Comparison of ENCODE assay signal across 7 cellular contexts in genomic region chr1:46355920-46356319, GRCh38. TPM values are rescaled to one million over a fixed set of nuclear protein-coding genes. Genes with fewer than 3 reads are reported as not detected.
DNase-seq lines count a peak whose midpoint lies in the region; ATAC-seq, FAIRE-seq and TF ChIP-seq lines count a peak whose summit lies in the region.
"Not testable (repeated sequence)": the region's sequence is repeated elsewhere in the genome, so short reads cannot be mapped to it uniquely, and the experiment has no call there.
"Had no signal": no experiment of that assay in that cellular context is flagged by ENCODE, and none has a peak within 500 bp of the region (broad histone marks: within the 10 kb centered on the region; RNA-seq: fewer than 3 reads in every experiment).

No MANE protein-coding gene starts in this region.

- not testable (repeated sequence) for TF ChIP-seq POLR2A in HepG2 (IDR thresholded peaks at IDR 0.05; ENCODE audit: insufficient read depth in 1 of 2, low read depth in 2 of 2, low read length in 2 of 2)

- not testable (repeated sequence) for TF ChIP-seq EP300 in Ishikawa (IDR thresholded peaks at IDR 0.05; ENCODE audit: borderline replicate concordance); HepG2 (IDR thresholded peaks at IDR 0.05; ENCODE audit: low read depth in 2 of 2, low read length in 2 of 2); HepG2 (CRISPR knock-in tag; IDR thresholded peaks at IDR 0.05; ENCODE audit: borderline replicate concordance)

- H4K20me1 ChIP-seq in HepG2 (ENCODE audit: insufficient read depth, low read length): not testable (repeated sequence)

- peak; percentile 7 for DNase-seq in EH (ENCODE audit: low read depth)
- DNase-seq in fibroblast of gingiva (ENCODE audit: low read depth): peak; percentile 19
- not testable (repeated sequence) for DNase-seq in HepG2 (ENCODE audit: low spot score)
- DNase-seq in renal cortical epithelial cell (ENCODE audit: low read depth): peak; percentile 26

- not testable (repeated sequence) for ATAC-seq in HepG2

- 95% methylated on average over 5 of the region's 5 CpGs for WGBS in HepG2 (ENCODE audit: low lambda C conversion rate)

- H3K79me2 ChIP-seq in HepG2 (ENCODE audit: insufficient read depth, low read length): not testable (repeated sequence)

- not testable (repeated sequence) for H3K9ac ChIP-seq in HepG2 (ENCODE audit: insufficient read depth, low read depth, low read length)

- not testable (repeated sequence) for H3K4me1 ChIP-seq in HepG2 (ENCODE audit: insufficient read depth, low read length)

- H2AFZ ChIP-seq in HepG2 (ENCODE audit: low read length): not testable (repeated sequence)

- FAIRE-seq in HepG2 (lab: Jason Lieb, UNC): not testable (repeated sequence)

- H3K27me3 ChIP-seq in HepG2 (ENCODE audit: control insufficient read depth in 1 of 2, insufficient read depth in 2 of 2, low read length in 2 of 2): not testable (repeated sequence)

- not testable (repeated sequence) for BruUV-seq in HepG2 (replicated peaks; lab: Mats Ljungman, UMichigan)

- TF ChIP-seq CTCF in HepG2 (CRISPR knock-in tag; IDR thresholded peaks at IDR 0.05): not testable (repeated sequence)

- peaks cover 14 to 43% of the 10 kb centered on the region in 2 experiments for H3K36me3 ChIP-seq in HepG2 (replicated peaks in 1 of 2; ENCODE audit: control insufficient read depth in 1 of 2, insufficient read depth in 2 of 2, low read length in 2 of 2)

- POLR2A ChIA-PET in HepG2 (lab: Yijun Ruan, JAX): interaction anchor here (1.1 kb wide), 1 partner anchor 15 kb away, joined by 3 read pairs; the partner anchor contains the start of gene NSUN4

- in situ Hi-C loops in HepG2 (cut with HindIII; ENCODE audit: extremely low pct_ligation_motif_present, low pct_unique_long_range_greater_than_20kb): not testable (repeated sequence)

- CTCF ChIA-PET in HepG2 (lab: Yijun Ruan, JAX; ENCODE audit: low intra/inter-chr PET ratio, low total read pairs): not testable (repeated sequence)

- intact Hi-C loops in HepG2 (cut with micrococcal nuclease; ENCODE audit: unreplicated experiment): not testable (repeated sequence)

- H3K27ac ChIP-seq in HepG2 (ENCODE audit: extremely low read length, insufficient read depth, low read length): not testable (repeated sequence)

- not testable (repeated sequence) for H3K4me3 ChIP-seq in HepG2 (replicated peaks in 1 of 3; ENCODE audit: insufficient read depth in 1 of 3, low read depth in 2 of 3, low read length in 3 of 3)

- H3K4me2 ChIP-seq in HepG2 (ENCODE audit: low read depth, low read length): not testable (repeated sequence)

- not testable (repeated sequence) for TF ChIP-seq RAD21 in Ishikawa (IDR thresholded peaks at IDR 0.05; ENCODE audit: low read depth); HepG2 (CRISPR knock-in tag; IDR thresholded peaks at IDR 0.05)

- not testable (repeated sequence) for H3K9me3 ChIP-seq in HepG2 (ENCODE audit: low read length)

RNA-seq across cellular contexts. Expression of gene NSUN4, which starts 15.3 kb away (rescaled TPM):
- 23.5 and 27.1 TPM in 2 replicates for total RNA-seq in HepG2 (2016; rRNA removed; fragmentation: Illumina TruSeq; extraction: Trizol)
- total RNA-seq in HepG2 (2016; cell fraction: cytosol; rRNA removed; fragmentation: Illumina TruSeq; extraction: Trizol; ENCODE audit: low read depth): 1.7 and 2.5 TPM in 2 replicates
- total RNA-seq in HepG2 (2016; cell fraction: insoluble cytoplasmic fraction; rRNA removed; fragmentation: Illumina TruSeq; extraction: Trizol): 22.9 and 26.3 TPM in 2 replicates
- 6.1 and 6.8 TPM in 2 replicates for total RNA-seq in HepG2 (2016; cell fraction: membrane; rRNA removed; fragmentation: Illumina TruSeq; extraction: Trizol)
- 15.4 and 15.9 TPM in 2 replicates for total RNA-seq in HepG2 (2016; cell fraction: nucleus; rRNA removed; fragmentation: Illumina TruSeq; extraction: Trizol)
- polyA plus RNA-seq in HepG2 (2011; rRNA removed): 21.5 and 24.0 TPM in 2 replicates
- 27.6 and 30.4 TPM in 2 replicates for polyA plus RNA-seq in HepG2 (2011; cell fraction: cytosol; rRNA removed)
- 14.3 and 18.3 TPM in 2 replicates for polyA plus RNA-seq in HepG2 (2011; cell fraction: nucleus; rRNA removed)
- 15.8 and 20.3 TPM in 2 replicates for polyA plus RNA-seq in HepG2 (2012)
- polyA plus RNA-seq in HepG2 (2016; cell fraction: cytosol; fragmentation: Illumina TruSeq; extraction: Trizol; ENCODE audit: low read depth): 1.5 and 1.8 TPM in 2 replicates
- polyA plus RNA-seq in HepG2 (2016; cell fraction: insoluble cytoplasmic fraction; fragmentation: Illumina TruSeq; extraction: Trizol; ENCODE audit: low read depth): 18.9 and 21.3 TPM in 2 replicates
- polyA plus RNA-seq in HepG2 (2016; cell fraction: membrane; fragmentation: Illumina TruSeq; extraction: Trizol; ENCODE audit: low read depth): 3.4 and 4.0 TPM in 2 replicates
- 14.9 and 17.2 TPM in 2 replicates for polyA plus RNA-seq in HepG2 (2016; cell fraction: nucleus; fragmentation: Illumina TruSeq; extraction: Trizol; ENCODE audit: insufficient read depth, low read depth)
- 146 and 163 TPM in 2 replicates for polyA minus RNA-seq in HepG2 (2011; rRNA and poly(A)+ RNA removed; ENCODE audit: low replicate concordance)
- 15.6 and 17.8 TPM in 2 replicates for polyA minus RNA-seq in HepG2 (2011; cell fraction: cytosol; rRNA and poly(A)+ RNA removed)
- polyA minus RNA-seq in HepG2 (2011; cell fraction: nucleus; rRNA and poly(A)+ RNA removed): 21.8 and 25.9 TPM in 2 replicates
- total RNA-seq in renal cortical epithelial cell: 21.7 and 27.4 TPM in 2 replicates

RNA-seq across cellular contexts. Expression of gene FAAH, which starts 38.2 kb away (rescaled TPM):
- total RNA-seq in HepG2 (2016; rRNA removed; fragmentation: Illumina TruSeq; extraction: Trizol) (1.5 and 11.0 TPM in 2 replicates), renal cortical epithelial cell (10.8 and 16.1 TPM in 2 replicates)
- total RNA-seq in HepG2 (2016; cell fraction: cytosol; rRNA removed; fragmentation: Illumina TruSeq; extraction: Trizol; ENCODE audit: low read depth): 0.81 and 1.3 TPM in 2 replicates
- 2.5 and 10.2 TPM in 2 replicates for total RNA-seq in HepG2 (2016; cell fraction: insoluble cytoplasmic fraction; rRNA removed; fragmentation: Illumina TruSeq; extraction: Trizol)
- total RNA-seq in HepG2 (2016; cell fraction: membrane; rRNA removed; fragmentation: Illumina TruSeq; extraction: Trizol): 1.7 and 2.5 TPM in 2 replicates
- total RNA-seq in HepG2 (2016; cell fraction: nucleus; rRNA removed; fragmentation: Illumina TruSeq; extraction: Trizol): 15.1 and 16.3 TPM in 2 replicates
- 5.4 and 7.3 TPM in 2 replicates for polyA plus RNA-seq in HepG2 (2011; rRNA removed)
- 2.5 TPM in 2 replicates for polyA plus RNA-seq in HepG2 (2011; cell fraction: cytosol; rRNA removed)
- 64.9 and 80.8 TPM in 2 replicates for polyA plus RNA-seq in HepG2 (2011; cell fraction: nucleus; rRNA removed)
- 5.2 and 6.0 TPM in 2 replicates for polyA plus RNA-seq in HepG2 (2012)
- 0.85 and 1.2 TPM in 2 replicates for polyA plus RNA-seq in HepG2 (2016; cell fraction: cytosol; fragmentation: Illumina TruSeq; extraction: Trizol; ENCODE audit: low read depth)
- 1.3 and 2.2 TPM in 2 replicates for polyA plus RNA-seq in HepG2 (2016; cell fraction: insoluble cytoplasmic fraction; fragmentation: Illumina TruSeq; extraction: Trizol; ENCODE audit: low read depth)
- polyA plus RNA-seq in HepG2 (2016; cell fraction: membrane; fragmentation: Illumina TruSeq; extraction: Trizol; ENCODE audit: low read depth): 1.0 and 1.2 TPM in 2 replicates
- 32.6 and 35.3 TPM in 2 replicates for polyA plus RNA-seq in HepG2 (2016; cell fraction: nucleus; fragmentation: Illumina TruSeq; extraction: Trizol; ENCODE audit: insufficient read depth, low read depth)
- polyA minus RNA-seq in HepG2 (2011; rRNA and poly(A)+ RNA removed; ENCODE audit: low replicate concordance): 0.47 and 3.4 TPM in 2 replicates
- polyA minus RNA-seq in HepG2 (2011; cell fraction: cytosol; rRNA and poly(A)+ RNA removed): 1.4 and 1.7 TPM in 2 replicates
- polyA minus RNA-seq in HepG2 (2011; cell fraction: nucleus; rRNA and poly(A)+ RNA removed): 11.1 and 15.8 TPM in 2 replicates
- total RNA-seq: A172, G401 had no signal

RNA-seq across cellular contexts. Expression of gene UQCRH, which starts 52.4 kb away (rescaled TPM):
- total RNA-seq in HepG2 (2016; rRNA removed; fragmentation: Illumina TruSeq; extraction: Trizol): 556 and 776 TPM in 2 replicates
- 326 and 342 TPM in 2 replicates for total RNA-seq in HepG2 (2016; cell fraction: cytosol; rRNA removed; fragmentation: Illumina TruSeq; extraction: Trizol; ENCODE audit: low read depth)
- total RNA-seq in HepG2 (2016; cell fraction: insoluble cytoplasmic fraction; rRNA removed; fragmentation: Illumina TruSeq; extraction: Trizol): 557 and 814 TPM in 2 replicates
- 684 and 739 TPM in 2 replicates for total RNA-seq in HepG2 (2016; cell fraction: membrane; rRNA removed; fragmentation: Illumina TruSeq; extraction: Trizol)
- total RNA-seq in HepG2 (2016; cell fraction: nucleus; rRNA removed; fragmentation: Illumina TruSeq; extraction: Trizol): 202 and 207 TPM in 2 replicates
- polyA plus RNA-seq in HepG2 (2011; rRNA removed): 389 and 548 TPM in 2 replicates
- polyA plus RNA-seq in HepG2 (2011; cell fraction: cytosol; rRNA removed): 498 and 858 TPM in 2 replicates
- polyA plus RNA-seq in HepG2 (2011; cell fraction: nucleus; rRNA removed): 97.1 and 129 TPM in 2 replicates
- polyA plus RNA-seq in HepG2 (2012): 542 and 600 TPM in 2 replicates
- polyA plus RNA-seq in HepG2 (2016; cell fraction: cytosol; fragmentation: Illumina TruSeq; extraction: Trizol; ENCODE audit: low read depth): 372 and 389 TPM in 2 replicates
- 673 and 752 TPM in 2 replicates for polyA plus RNA-seq in HepG2 (2016; cell fraction: insoluble cytoplasmic fraction; fragmentation: Illumina TruSeq; extraction: Trizol; ENCODE audit: low read depth)
- polyA plus RNA-seq in HepG2 (2016; cell fraction: membrane; fragmentation: Illumina TruSeq; extraction: Trizol; ENCODE audit: low read depth): 615 and 634 TPM in 2 replicates
- polyA plus RNA-seq in HepG2 (2016; cell fraction: nucleus; fragmentation: Illumina TruSeq; extraction: Trizol; ENCODE audit: insufficient read depth, low read depth): 308 and 323 TPM in 2 replicates
- 40.3 and 86.2 TPM in 2 replicates for polyA minus RNA-seq in HepG2 (2011; rRNA and poly(A)+ RNA removed; ENCODE audit: low replicate concordance)
- 75.1 and 87.3 TPM in 2 replicates for polyA minus RNA-seq in HepG2 (2011; cell fraction: cytosol; rRNA and poly(A)+ RNA removed)
- 50.6 and 82.3 TPM in 2 replicates for polyA minus RNA-seq in HepG2 (2011; cell fraction: nucleus; rRNA and poly(A)+ RNA removed)
- 526 and 736 TPM in 2 replicates for total RNA-seq in renal cortical epithelial cell

RNA-seq across cellular contexts. Expression of gene LRRC41, which starts 52.5 kb away (rescaled TPM):
- total RNA-seq in HepG2 (2016; rRNA removed; fragmentation: Illumina TruSeq; extraction: Trizol) (51.9 and 53.6 TPM in 2 replicates), renal cortical epithelial cell (106 and 118 TPM in 2 replicates)
- total RNA-seq in HepG2 (2016; cell fraction: cytosol; rRNA removed; fragmentation: Illumina TruSeq; extraction: Trizol; ENCODE audit: low read depth): 8.7 and 10.1 TPM in 2 replicates
- 44.9 and 54.0 TPM in 2 replicates for total RNA-seq in HepG2 (2016; cell fraction: insoluble cytoplasmic fraction; rRNA removed; fragmentation: Illumina TruSeq; extraction: Trizol)
- 22.7 and 23.9 TPM in 2 replicates for total RNA-seq in HepG2 (2016; cell fraction: membrane; rRNA removed; fragmentation: Illumina TruSeq; extraction: Trizol)
- 37.9 and 43.3 TPM in 2 replicates for total RNA-seq in HepG2 (2016; cell fraction: nucleus; rRNA removed; fragmentation: Illumina TruSeq; extraction: Trizol)
- 48.1 and 64.1 TPM in 2 replicates for polyA plus RNA-seq in HepG2 (2011; rRNA removed)
- polyA plus RNA-seq in HepG2 (2011; cell fraction: cytosol; rRNA removed): 44.5 and 50.8 TPM in 2 replicates
- 63.0 and 69.0 TPM in 2 replicates for polyA plus RNA-seq in HepG2 (2011; cell fraction: nucleus; rRNA removed)
- 28.1 and 28.9 TPM in 2 replicates for polyA plus RNA-seq in HepG2 (2012)
- polyA plus RNA-seq in HepG2 (2016; cell fraction: cytosol; fragmentation: Illumina TruSeq; extraction: Trizol; ENCODE audit: low read depth): 5.9 and 6.3 TPM in 2 replicates
- polyA plus RNA-seq in HepG2 (2016; cell fraction: insoluble cytoplasmic fraction; fragmentation: Illumina TruSeq; extraction: Trizol; ENCODE audit: low read depth): 40.8 and 53.0 TPM in 2 replicates
- polyA plus RNA-seq in HepG2 (2016; cell fraction: membrane; fragmentation: Illumina TruSeq; extraction: Trizol; ENCODE audit: low read depth): 13.1 and 15.2 TPM in 2 replicates
- polyA plus RNA-seq in HepG2 (2016; cell fraction: nucleus; fragmentation: Illumina TruSeq; extraction: Trizol; ENCODE audit: insufficient read depth, low read depth): 60.2 and 64.7 TPM in 2 replicates
- polyA minus RNA-seq in HepG2 (2011; rRNA and poly(A)+ RNA removed; ENCODE audit: low replicate concordance): 54.6 and 133 TPM in 2 replicates
- 44.0 and 45.3 TPM in 2 replicates for polyA minus RNA-seq in HepG2 (2011; cell fraction: cytosol; rRNA and poly(A)+ RNA removed)
- 36.3 and 42.6 TPM in 2 replicates for polyA minus RNA-seq in HepG2 (2011; cell fraction: nucleus; rRNA and poly(A)+ RNA removed)
